Comparison of ENCODE assay signal across 22 cellular contexts in the genomic region with DNA sequence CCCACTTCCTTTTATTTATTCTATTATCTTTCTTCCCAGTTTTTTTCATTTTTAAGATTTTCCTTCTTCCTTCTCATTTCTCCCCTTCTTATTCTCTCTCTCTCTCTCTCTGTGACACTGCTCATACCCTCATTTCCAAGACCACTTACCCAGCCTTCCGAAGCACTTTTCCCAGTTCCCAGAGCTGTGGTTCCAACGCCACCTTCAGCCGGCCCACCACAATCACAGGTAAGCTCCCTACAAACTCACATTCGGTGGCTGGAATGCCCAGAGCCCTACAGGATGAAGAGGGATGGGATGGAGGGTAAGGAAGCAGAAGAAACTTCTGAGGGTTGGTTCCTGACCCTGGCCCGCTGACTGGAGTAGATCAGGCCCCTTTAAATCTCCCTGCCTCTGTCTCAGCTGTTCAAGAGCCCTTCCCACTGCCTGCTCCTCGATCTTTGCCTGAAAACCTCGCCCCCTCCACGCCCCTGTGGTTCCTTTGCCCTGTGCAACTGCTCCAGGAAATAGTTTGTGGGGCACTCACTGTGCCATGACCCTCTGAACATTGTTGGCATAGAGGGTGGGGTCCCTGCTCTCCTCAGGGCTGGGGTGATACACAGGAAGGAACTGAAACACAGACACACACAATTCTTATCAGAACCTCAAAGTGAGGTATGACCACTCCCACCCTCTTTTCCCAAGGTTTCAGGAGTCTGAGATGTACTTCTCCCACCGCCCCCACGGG. TPM values are rescaled to one million over a fixed set of nuclear protein-coding genes. Genes with fewer than 3 reads are reported as not detected.
DNase-seq lines count a peak whose midpoint lies in the region; ATAC-seq and TF ChIP-seq lines count a peak whose summit lies in the region.
"Had no signal": no experiment of that assay in that cellular context is flagged by ENCODE, and none has a peak within 500 bp of the region (broad histone marks: within the 10 kb centered on the region; RNA-seq: fewer than 3 reads in every experiment).

No MANE protein-coding gene starts in this region.

- CTCF ChIA-PET in CD4-positive, alpha-beta T cell (lab: Charles Lee) = interaction anchor here (1.2 kb wide), 1 partner anchor 120 kb away, joined by 3 read pairs; no protein-coding TSS in a partner anchor
- CTCF ChIA-PET in HEK293 (lab: Yijun Ruan, JAX) = interaction anchor here (0.5 to 2.5 kb wide), 2 partner anchors 19 to 42 kb away, joined by 3 to 13 read pairs; a partner anchor contains a TSS

- H3K27ac ChIP-seq in CD4-positive, alpha-beta T cell (ENCODE audit: low read depth, low read length) = no peak overlapping the region
- H3K27ac ChIP-seq in HEK293 (ENCODE audit: extremely low read depth, low read depth, low read length) (no peak overlapping the region), endodermal cell (ENCODE audit: low read depth, low read length) (no peak overlapping the region), osteoblast (ENCODE audit: low read depth, low read length) (no peak overlapping the region)
- H3K27ac ChIP-seq: testis had no signal

- peaks cover 33% of the 10 kb centered on the region for H3K4me1 Mint-ChIP-seq in CD4-positive, alpha-beta T cell (ENCODE audit: low read depth)
- H3K4me1 Mint-ChIP-seq in endodermal cell (peaks cover 9% of the 10 kb centered on the region), glutamatergic neuron (ENCODE audit: low read depth, unreplicated experiment) (peaks cover 5% of the 10 kb centered on the region)

- no peak overlapping the region for H3K4me3 Mint-ChIP-seq in CD4-positive, alpha-beta T cell
- H3K4me3 Mint-ChIP-seq in endodermal cell (no peak overlapping the region), glutamatergic neuron (ENCODE audit: unreplicated experiment) (no peak overlapping the region)

- H3K4me3 ChIP-seq in HEK293 (ENCODE audit: low read depth, low read length) (no peak overlapping the region), endodermal cell (ENCODE audit: low read length) (no peak overlapping the region), osteoblast (ENCODE audit: insufficient read depth, low read length) (no peak overlapping the region)
- H3K4me3 ChIP-seq: testis had no signal

- intact Hi-C loops in CD4-positive, alpha-beta T cell (cut with DNase I, micrococcal nuclease) = no loop called here

- no peak overlapping the region for H3K9ac ChIP-seq in endodermal cell (ENCODE audit: extremely low read depth, low read length, poor library complexity, severe bottlenecking)

- TF ChIP-seq CTCF in CD4-positive, alpha-beta T cell (IDR thresholded peaks at IDR 0.05) = no peak
- TF ChIP-seq CTCF in HEK293 (tag by site-specific recombination; IDR thresholded peaks at IDR 0.05) (no peak), endodermal cell (conservative IDR thresholded peaks at IDR 0.05) (peak; percentile 51), osteoblast (IDR thresholded peaks at IDR 0.05; ENCODE audit: extremely low read depth, low read depth, low read length) (no peak), glutamatergic neuron (IDR thresholded peaks at IDR 0.05; ENCODE audit: partially characterized antibody, unreplicated experiment) (no peak)

- no peaks in the 10 kb centered on the region for H3K9me3 Mint-ChIP-seq in CD4-positive, alpha-beta T cell
- no peaks in the 10 kb centered on the region for H3K9me3 Mint-ChIP-seq in endodermal cell
- peaks cover 4% of the 10 kb centered on the region for H3K9me3 Mint-ChIP-seq in glutamatergic neuron (ENCODE audit: unreplicated experiment)

- no peak for ATAC-seq in CD4-positive, alpha-beta T cell (ENCODE audit: poor library complexity)
- ATAC-seq in GM21526 (IDR thresholded peaks at IDR 0.05; ENCODE audit: low FRiP score, unreplicated experiment) = no peak
- ATAC-seq in HG03571 (IDR thresholded peaks at IDR 0.05; ENCODE audit: unreplicated experiment) = no peak

- peaks cover 7% of the 10 kb centered on the region for H4K20me1 ChIP-seq in osteoblast (ENCODE audit: insufficient read depth, low read length)

- H3K27ac Mint-ChIP-seq in CD4-positive, alpha-beta T cell = peak overlapping the region; percentile 18
- peak overlapping the region; percentile 65 for H3K27ac Mint-ChIP-seq in endodermal cell
- no peak overlapping the region for H3K27ac Mint-ChIP-seq in glutamatergic neuron (ENCODE audit: unreplicated experiment)

- peaks cover 68% of the 10 kb centered on the region for H3K36me3 Mint-ChIP-seq in CD4-positive, alpha-beta T cell (ENCODE audit: low read depth)
- H3K36me3 Mint-ChIP-seq in endodermal cell (ENCODE audit: low read depth) (peaks cover 45% of the 10 kb centered on the region), glutamatergic neuron (ENCODE audit: unreplicated experiment) (peaks cover 6% of the 10 kb centered on the region)

- H2AFZ ChIP-seq in osteoblast (ENCODE audit: low read length) = no peak overlapping the region

- no peak overlapping the region for H3K4me2 ChIP-seq in osteoblast (ENCODE audit: insufficient read depth, low read length)

- no peaks in the 10 kb centered on the region for H3K9me3 ChIP-seq in CD4-positive, alpha-beta T cell (ENCODE audit: control insufficient read depth, low read length)
- no peaks in the 10 kb centered on the region for H3K9me3 ChIP-seq in HEK293 (ENCODE audit: control insufficient read depth, insufficient read depth, low read depth, low read length)
- no peaks in the 10 kb centered on the region for H3K9me3 ChIP-seq in endodermal cell (ENCODE audit: control insufficient read depth, low read length)
- H3K9me3 ChIP-seq in osteoblast (ENCODE audit: low read depth, low read length) = no peaks in the 10 kb centered on the region
- H3K9me3 ChIP-seq: testis had no signal

- peaks cover 0 to 46% of the 10 kb centered on the region in 2 experiments; a peak in 1 of 3 replicates for H3K36me3 ChIP-seq in HEK293 (ENCODE audit: control insufficient read depth in 2 of 2, insufficient read depth in 1 of 2, low read length in 2 of 2)
- H3K36me3 ChIP-seq in endodermal cell (ENCODE audit: control insufficient read depth, insufficient read depth, low read length) = peaks cover 27% of the 10 kb centered on the region
- peaks cover 35% of the 10 kb centered on the region for H3K36me3 ChIP-seq in osteoblast (ENCODE audit: insufficient read depth, low read length)

- H3K27me3 Mint-ChIP-seq in CD4-positive, alpha-beta T cell = no peaks in the 10 kb centered on the region
- no peaks in the 10 kb centered on the region for H3K27me3 Mint-ChIP-seq in endodermal cell (ENCODE audit: insufficient read depth)
- H3K27me3 Mint-ChIP-seq in glutamatergic neuron (ENCODE audit: unreplicated experiment) = peaks cover 4% of the 10 kb centered on the region

- peaks cover 22% of the 10 kb centered on the region for H3K79me2 ChIP-seq in osteoblast (ENCODE audit: insufficient read depth, low read length)

- no peaks in the 10 kb centered on the region for H3K27me3 ChIP-seq in CD4-positive, alpha-beta T cell (ENCODE audit: control insufficient read depth, insufficient read depth, low read length)
- H3K27me3 ChIP-seq in endodermal cell (ENCODE audit: control insufficient read depth, insufficient read depth, low read length, poor library complexity, severe bottlenecking) (no peaks in the 10 kb centered on the region), osteoblast (ENCODE audit: insufficient read depth, low read length) (no peaks in the 10 kb centered on the region)
- H3K27me3 ChIP-seq: testis had no signal

- H3K4me1 ChIP-seq in HEK293 (ENCODE audit: control insufficient read depth, insufficient read depth, low read length) = no peaks in the 10 kb centered on the region; the same call in 1 of the 2 replicates
- H3K4me1 ChIP-seq in endodermal cell (ENCODE audit: control insufficient read depth, insufficient read depth, low read length) = peaks cover 5% of the 10 kb centered on the region
- peaks cover 11% of the 10 kb centered on the region for H3K4me1 ChIP-seq in osteoblast (ENCODE audit: insufficient read depth, low read length)

- 82 to 91% methylated on average over 3 to 10 of the region's 10 CpGs for WGBS in endodermal cell (ENCODE audit: insufficient coverage in 1 of 2, insufficient read length in 1 of 2), 2 experiments

- POLR2A ChIA-PET in CD4-positive, alpha-beta T cell (lab: Charles Lee) = interaction anchor here (1.2 kb wide), 1 partner anchor 19 kb away, joined by 3 read pairs; a partner anchor contains a TSS
- POLR2A ChIA-PET in HEK293 (lab: Yijun Ruan, JAX) = no interaction called here

- DNase-seq in CD4-positive, alpha-beta T cell = no peak
- DNase-seq in endodermal cell (no peak), osteoblast (ENCODE audit: insufficient read length, low spot score, missing footprints) (peak; percentile 78), glutamatergic neuron (no peak)
- DNase-seq: activated CD4-positive, alpha-beta T cell treated with anti-CD3 and anti-CD28 coated beads for 48 hours; activated CD8-positive, alpha-beta memory T cell treated with anti-CD3 and anti-CD28 coated beads, Interleukin-2, amount 50 U/mL, for 4 hours; activated gamma-delta T cell treated with Interleukin-2 at 50 U/mL for 16 hours; foreskin fibroblast; hypothalamus; Karpas-422; kidney glomerular epithelial cell; mesenchymal stem cell; NCI-H1105; NCI-H2081; NCI-H446 treated with DMSO at 0.1 percent for 48 hours; NK-92 treated with Interleukin-12 subunit alpha and Interleukin-12 subunit beta, amount 100 ng/mL, for 24 hours; RPMI8226; testis had no signal

TF ChIP-seq in HEK293, 187 proteins besides CTCF, POLR2A, EP300 and RAD21:
- TF ChIP-seq ZNF76 (tag by site-specific recombination; IDR thresholded peaks at IDR 0.05; ENCODE audit: borderline replicate concordance, low read depth) (no peak), EGR2 (tag by site-specific recombination; IDR thresholded peaks at IDR 0.05; ENCODE audit: low read depth) (0 out of 2 replicates have a peak, but pooled peaks have one; percentile 6)

RNA-seq across cellular contexts. Expression of a gene that starts 4.8 kb away (rescaled TPM):
- 10 to 100 TPM; 41.0 to 45.2 TPM for total RNA-seq in CD4-positive, alpha-beta T cell
- total RNA-seq in endodermal cell (10 to 100 TPM; 64.7 to 65.6 TPM), osteoblast (11.9 and 13.8 TPM in 2 replicates), glutamatergic neuron (ENCODE audit: unreplicated experiment) (107 TPM)
- polyA plus RNA-seq in endodermal cell (2013, experiment 1 of 2) = 67.5 TPM
- polyA plus RNA-seq in endodermal cell (2013, experiment 2 of 2) = 57.5 TPM

RNA-seq across cellular contexts. Expression of a gene that starts 19.1 kb away (rescaled TPM):
- not detected for total RNA-seq in CD4-positive, alpha-beta T cell
- total RNA-seq in endodermal cell (under 1 TPM in 1 of 2 donors, not detected in 1; 0.09 TPM), osteoblast (under 0.01 TPM in 1 of 2 replicates, not detected in the other), glutamatergic neuron (ENCODE audit: unreplicated experiment) (not detected)
- not detected for polyA plus RNA-seq in endodermal cell (2013, experiment 1 of 2)
- polyA plus RNA-seq in endodermal cell (2013, experiment 2 of 2) = not detected
- total RNA-seq: astrocyte had no signal

RNA-seq across cellular contexts. Expression of a gene that starts 19.3 kb away (rescaled TPM):
- 10 to 100 TPM; 44.4 to 44.8 TPM for total RNA-seq in CD4-positive, alpha-beta T cell
- total RNA-seq in endodermal cell (100 to 1,000 TPM; 193 to 207 TPM), osteoblast (193 and 216 TPM in 2 replicates), glutamatergic neuron (ENCODE audit: unreplicated experiment) (137 TPM)
- polyA plus RNA-seq in endodermal cell (2013, experiment 1 of 2) = 197 TPM
- polyA plus RNA-seq in endodermal cell (2013, experiment 2 of 2) = 189 TPM

RNA-seq across cellular contexts. Expression of a gene that starts 24.6 kb away (rescaled TPM):
- total RNA-seq in CD4-positive, alpha-beta T cell = 10 to 100 TPM; 58.5 to 58.7 TPM
- total RNA-seq in endodermal cell (10 to 100 TPM; 18.2 to 23.3 TPM), osteoblast (39.2 and 40.9 TPM in 2 replicates), glutamatergic neuron (ENCODE audit: unreplicated experiment) (43.3 TPM)
- polyA plus RNA-seq in endodermal cell (2013, experiment 1 of 2) = 13.9 TPM
- 12.9 TPM for polyA plus RNA-seq in endodermal cell (2013, experiment 2 of 2)
